In the genomic region with DNA sequence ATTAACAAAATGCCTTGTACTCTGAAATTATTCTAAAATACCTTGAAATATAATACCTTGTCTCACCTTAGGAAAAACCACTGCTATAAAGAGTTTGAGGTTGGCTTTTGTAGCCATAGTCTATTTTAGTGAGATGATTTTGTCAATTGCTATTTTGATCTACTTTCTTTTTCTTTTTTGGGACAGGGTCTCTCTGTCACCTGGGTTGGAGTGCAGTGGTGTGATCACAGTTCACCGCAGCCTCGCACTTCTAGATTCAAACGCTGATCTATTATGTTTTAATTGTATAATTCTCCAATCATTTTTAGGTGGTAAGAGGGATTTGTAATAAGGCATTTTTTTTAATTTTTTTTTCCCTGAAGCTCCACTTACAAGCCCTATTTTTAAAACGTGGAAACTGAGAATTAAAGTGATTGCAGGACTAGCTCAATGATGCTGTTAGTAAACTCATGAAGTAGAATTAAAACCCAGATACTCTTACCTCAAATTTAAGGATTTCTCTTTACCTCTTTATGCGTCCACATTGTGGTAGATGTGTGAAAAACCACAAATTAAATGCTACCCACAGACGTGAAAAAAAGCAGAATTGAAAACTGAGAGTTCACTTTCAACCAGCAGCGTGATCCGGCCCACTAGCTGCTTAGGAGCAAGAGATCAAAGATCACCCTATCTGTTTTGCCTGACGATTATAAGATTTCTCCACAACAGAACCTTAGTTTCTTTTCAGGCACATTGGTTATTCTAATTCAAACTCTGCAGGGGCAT, we compare ENCODE assay signal across 15 cellular contexts.
DNase-seq lines count a peak whose midpoint lies in the region; ATAC-seq, FAIRE-seq and TF ChIP-seq lines count a peak whose summit lies in the region.
"Had no signal": no experiment of that assay in that cellular context is flagged by ENCODE, and none has a peak within 500 bp of the region (broad histone marks: within the 10 kb centered on the region; RNA-seq: fewer than 3 reads in every experiment).

No MANE protein-coding gene starts in this region.

- H3K27ac Mint-ChIP-seq in progenitor cell of endocrine pancreas: no peak overlapping the region

- H3K9ac ChIP-seq in mesendoderm (ENCODE audit: low read length): no peak overlapping the region
- H3K9ac ChIP-seq: GM23248 had no signal

- no peaks in the 10 kb centered on the region for H3K27me3 Mint-ChIP-seq in progenitor cell of endocrine pancreas

- DNase-seq in CD1c-positive myeloid dendritic cell (ENCODE audit: extremely low spot score): peak; percentile 57
- peak; percentile 8 for DNase-seq in GM19240 (ENCODE audit: insufficient read length, low spot score)
- DNase-seq in NK-92 treated with Interleukin-12 subunit alpha and Interleukin-12 subunit beta, amount 100 ng/mL, for 24 hours (lab: John Stamatoyannopoulos, UW): no peak
- no peak for DNase-seq in urothelium cell line (ENCODE audit: low spot score)
- no peak for DNase-seq in progenitor cell of endocrine pancreas (ENCODE audit: low spot score, unreplicated experiment)
- no peak for DNase-seq in mesendoderm
- DNase-seq: activated T-cell treated with anti-CD3 and anti-CD28 coated beads, Interleukin-2, amount 50 U/mL, for 48 hours; dermis blood vessel endothelial cell; GM23248; stimulated activated CD4-positive, alpha-beta T cell treated with anti-CD3 and anti-CD28 coated beads, Interleukin-2, amount 100 ng/mL, for 48 hours; uterus had no signal

- H3K23ac ChIP-seq in mesendoderm (ENCODE audit: low read length): no peak overlapping the region

- no peak overlapping the region for H3K27ac ChIP-seq in mesendoderm (ENCODE audit: low read depth, low read length)
- H3K27ac ChIP-seq: GM23248, hepatocyte, SJSA1, uterus had no signal

- no peak overlapping the region for H2BK15ac ChIP-seq in mesendoderm (replicated peaks; ENCODE audit: low read depth)

- H2BK5ac ChIP-seq in mesendoderm (ENCODE audit: low read length): no peak overlapping the region

- no peak overlapping the region for H3K4me2 ChIP-seq in mesendoderm (ENCODE audit: low read length)
- H3K4me2 ChIP-seq: hepatocyte had no signal

- no peak overlapping the region for H3K56ac ChIP-seq in mesendoderm (ENCODE audit: low read length)

- H2AK5ac ChIP-seq in mesendoderm (ENCODE audit: low read length): no peak overlapping the region

- H3K4ac ChIP-seq in mesendoderm (ENCODE audit: low read depth, low read length): no peak overlapping the region

- H3K79me1 ChIP-seq in mesendoderm (ENCODE audit: low read length): no peaks in the 10 kb centered on the region

- H4K8ac ChIP-seq in mesendoderm (ENCODE audit: low read depth, low read length): no peak overlapping the region

- H3K4me1 ChIP-seq in mesendoderm (ENCODE audit: control insufficient read depth, low read depth, low read length): no peaks in the 10 kb centered on the region
- H3K4me1 ChIP-seq: SJSA1, uterus had no signal

- H3K4me3 ChIP-seq in mesendoderm (ENCODE audit: low read length): no peak overlapping the region
- H3K4me3 ChIP-seq: GM23248, hepatocyte, SJSA1, uterus had no signal

- no CpG with 5 or more reads among the region's 9 CpGs for WGBS in mesendoderm (ENCODE audit: extremely low coverage, insufficient coverage, low lambda C conversion rate)

- no peak overlapping the region for H3K18ac ChIP-seq in mesendoderm (ENCODE audit: low read length)

- H3K27me3 ChIP-seq in mesendoderm (ENCODE audit: insufficient read depth, low read length, poor library complexity): no peaks in the 10 kb centered on the region
- H3K27me3 ChIP-seq: hepatocyte, SJSA1, uterus had no signal

- H3K4me1 Mint-ChIP-seq in progenitor cell of endocrine pancreas (ENCODE audit: low read depth): peaks cover 2% of the 10 kb centered on the region

- H3K9me3 Mint-ChIP-seq in progenitor cell of endocrine pancreas (ENCODE audit: low read depth): no peaks in the 10 kb centered on the region

- H3K36me3 Mint-ChIP-seq in progenitor cell of endocrine pancreas (ENCODE audit: insufficient read depth): no peaks in the 10 kb centered on the region

- TF ChIP-seq CTCF in progenitor cell of endocrine pancreas (IDR thresholded peaks at IDR 0.05; ENCODE audit: unreplicated experiment): no peak

- H4K5ac ChIP-seq in mesendoderm (ENCODE audit: low read length): no peak overlapping the region

- ATAC-seq in HG02798 (IDR thresholded peaks at IDR 0.05; ENCODE audit: poor library complexity, unreplicated experiment): peak; percentile 99
- ATAC-seq in HG03575 (IDR thresholded peaks at IDR 0.05; ENCODE audit: extremely low read depth, insufficient number of reproducible peaks, low FRiP score, unreplicated experiment): peak; percentile 99

- no peak overlapping the region for H3K4me3 Mint-ChIP-seq in progenitor cell of endocrine pancreas (ENCODE audit: low read depth)

- no peak overlapping the region for H2BK120ac ChIP-seq in mesendoderm (ENCODE audit: low read depth, low read length)

- no peaks in the 10 kb centered on the region for H3K79me2 ChIP-seq in mesendoderm (ENCODE audit: control insufficient read depth, insufficient read depth, low read length)
- H3K79me2 ChIP-seq: hepatocyte had no signal

- no peaks in the 10 kb centered on the region for H3K36me3 ChIP-seq in mesendoderm (ENCODE audit: control insufficient read depth, insufficient read depth, low read length)
- H3K36me3 ChIP-seq: SJSA1, uterus had no signal

- FAIRE-seq in urothelium cell line (lab: Jason Lieb, UNC): no peak

Comparison
In these comparisons a context has a peak if more than half of its experiments do, and no peak if none do; other contexts are left out.
1. DNase-seq: peak in CD1c-positive myeloid dendritic cell (single experiment) and GM19240 (single experiment); none in NK-92 treated with Interleukin-12 subunit alpha and Interleukin-12 subunit beta, amount 100 ng/mL, for 24 hours (single experiment), urothelium cell line (single experiment), progenitor cell of endocrine pancreas (single experiment) and mesendoderm (single experiment).